ENCODE assay signal across 8 cellular contexts in genomic region chr3:184540777-184541681, GRCh38. TPM values are rescaled to one million over a fixed set of nuclear protein-coding genes. Genes with fewer than 3 reads are reported as not detected.
DNase-seq lines count a peak whose midpoint lies in the region; ATAC-seq, FAIRE-seq and TF ChIP-seq lines count a peak whose summit lies in the region.

No MANE protein-coding gene starts in this region.

- H4K91ac ChIP-seq in neuronal stem cell (ENCODE audit: low read depth, low read length, poor library complexity): no peak overlapping the region

- no peak overlapping the region for H3K4ac ChIP-seq in neuronal stem cell (ENCODE audit: low read length)

- H3K9ac ChIP-seq in kidney (ENCODE audit: low read length in 2 of 2): no peak overlapping the region
- H3K9ac ChIP-seq in neuronal stem cell (ENCODE audit: low read depth, low read length, poor library complexity): no peak overlapping the region

- no peak overlapping the region for H3K23ac ChIP-seq in neuronal stem cell (ENCODE audit: low read depth, low read length, poor library complexity)

- no peak overlapping the region for H2AFZ ChIP-seq in neuronal stem cell (ENCODE audit: low read length)

- H3K27ac ChIP-seq in kidney (ENCODE audit: low read depth in 2 of 2, low read length in 2 of 2) (no peak overlapping the region), neuronal stem cell (replicated peaks; ENCODE audit: low read length) (no peak overlapping the region)

- ATAC-seq in GM21529 (IDR thresholded peaks at IDR 0.05; ENCODE audit: unreplicated experiment): no peak

- H2BK5ac ChIP-seq in neuronal stem cell (ENCODE audit: low read length): no peak overlapping the region

- peaks cover 0 to 39% (median 4%) of the 10 kb centered on the region in 3 experiments for H3K27me3 ChIP-seq in neuronal stem cell (ENCODE audit: control insufficient read depth in 3 of 3, insufficient read depth in 3 of 3, low read depth in 1 of 3, low read length in 3 of 3)

- no peak overlapping the region for H2AK5ac ChIP-seq in neuronal stem cell (ENCODE audit: low read depth, low read length)

- FAIRE-seq in kidney (lab: Jason Lieb, UNC): no peak

- H3K36me3 ChIP-seq in kidney (ENCODE audit: control insufficient read depth in 1 of 2, insufficient read depth in 2 of 2, low read length in 2 of 2): no peaks in the 10 kb centered on the region
- no peaks in the 10 kb centered on the region for H3K36me3 ChIP-seq in neuronal stem cell (replicated peaks in 1 of 2; ENCODE audit: control insufficient read depth in 2 of 2, insufficient read depth in 2 of 2, low read length in 2 of 2)

- no peak overlapping the region for H2BK120ac ChIP-seq in neuronal stem cell (ENCODE audit: low read depth, low read length)

- no peak overlapping the region for H4K8ac ChIP-seq in neuronal stem cell (ENCODE audit: low read depth, low read length)

- TF ChIP-seq CTCF in astrocyte of the cerebellum (IDR thresholded peaks at IDR 0.05; ENCODE audit: low read depth, low read length, missing control alignments) (peak; percentile 76), kidney (IDR thresholded peaks at IDR 0.05; ENCODE audit: borderline replicate concordance, extremely low read depth, insufficient read depth) (peak; percentile 71)

- no peaks in the 10 kb centered on the region for H3K79me1 ChIP-seq in neuronal stem cell (ENCODE audit: low read depth, low read length)

- no peak overlapping the region for H3K14ac ChIP-seq in neuronal stem cell (ENCODE audit: low read length)

- in situ Hi-C loops in G401 (cut with HindIII; ENCODE audit: low sequenced_read_pairs): no loop called here
- in situ Hi-C loops in astrocyte of the cerebellum (cut with HindIII; ENCODE audit: low sequenced_read_pairs): loop anchor here (5.0 kb wide), 1 partner anchor 59 kb away; no protein-coding TSS in a partner anchor

- no CpG with 5 or more reads among the region's 14 CpGs for WGBS in neuronal stem cell (ENCODE audit: extremely low coverage in 2 of 2, insufficient read length in 2 of 2, insufficient replicate concordance in 1 of 2), 2 donors

- peak; percentile 84 for DNase-seq in G401 (ENCODE audit: low spot score)
- peak; percentile 90 for DNase-seq in NCI-H1105 (lab: John Stamatoyannopoulos, UW)
- DNase-seq in T-helper 22 cell (ENCODE audit: low read depth): peak; percentile 44
- DNase-seq in astrocyte of the cerebellum (ENCODE audit: low read depth): peak; percentile 8
- peak; percentile 87 for DNase-seq in kidney
- peak in 2 of 3 donors; percentile 40 to 64 for DNase-seq in stimulated activated CD4-positive, alpha-beta T cell treated with anti-CD3 and anti-CD28 coated beads, TNF-alpha, amount 100 ng/mL, for 1 hour (ENCODE audit: low read depth in 3 of 3, low spot score in 1 of 3)
- DNase-seq in neuronal stem cell (ENCODE audit: low spot score): no peak

- H3K4me1 ChIP-seq in kidney (ENCODE audit: control insufficient read depth in 1 of 2, insufficient read depth in 1 of 2, low read depth in 1 of 2, low read length in 2 of 2) (peaks cover 0 to 2% of the 10 kb centered on the region in 2 donors), neuronal stem cell (ENCODE audit: control insufficient read depth in 2 of 2, insufficient read depth in 1 of 2, low read depth in 1 of 2, low read length in 2 of 2) (peaks cover 1 to 16% of the 10 kb centered on the region in 2 donors)

- intact Hi-C loops in kidney (cut with DNase I): loop anchor here (10.0 kb wide), 1 partner anchor 166 kb away; the partner anchor contains the start of gene THPO

- H2BK15ac ChIP-seq in neuronal stem cell (ENCODE audit: low read length): no peak overlapping the region

- no peak overlapping the region for H2BK12ac ChIP-seq in neuronal stem cell (ENCODE audit: low read length)

- H3K4me2 ChIP-seq in neuronal stem cell (ENCODE audit: insufficient read depth, low read length, poor library complexity, severe bottlenecking): no peak overlapping the region

- no peak overlapping the region for H3K18ac ChIP-seq in neuronal stem cell (ENCODE audit: low read length)

- no peaks in the 10 kb centered on the region for H3K9me3 ChIP-seq in kidney (ENCODE audit: control insufficient read depth in 1 of 2, low read length in 2 of 2)
- H3K9me3 ChIP-seq in neuronal stem cell (replicated peaks in 1 of 2; ENCODE audit: control insufficient read depth in 2 of 2, insufficient read depth in 1 of 2, low read depth in 1 of 2, low read length in 2 of 2): no peaks in the 10 kb centered on the region

- H3K4me3 ChIP-seq in astrocyte of the cerebellum (ENCODE audit: low read depth, low read length) (no peak overlapping the region), kidney (ENCODE audit: low read length in 2 of 2) (no peak overlapping the region), neuronal stem cell (ENCODE audit: low read length in 2 of 2) (no peak overlapping the region)

RNA-seq across cellular contexts. Expression of gene EPHB3, which starts 20.6 kb away (rescaled TPM):
- total RNA-seq in G401 (2014; rRNA removed; shearing (Covaris generic)): 2.8 and 3.9 TPM in 2 replicates
- total RNA-seq in kidney: 1.4 TPM
- polyA plus RNA-seq in kidney (ENCODE audit: insufficient read depth, low read depth, low replicate concordance): 3.8 TPM
- 3.8 TPM for polyA plus RNA-seq in neuronal stem cell (2013, experiment 1 of 2)
- polyA plus RNA-seq in neuronal stem cell (2013, experiment 2 of 2): 4.3 TPM
